Comparison of ENCODE assay signal across 8 cellular contexts in the genomic region with DNA sequence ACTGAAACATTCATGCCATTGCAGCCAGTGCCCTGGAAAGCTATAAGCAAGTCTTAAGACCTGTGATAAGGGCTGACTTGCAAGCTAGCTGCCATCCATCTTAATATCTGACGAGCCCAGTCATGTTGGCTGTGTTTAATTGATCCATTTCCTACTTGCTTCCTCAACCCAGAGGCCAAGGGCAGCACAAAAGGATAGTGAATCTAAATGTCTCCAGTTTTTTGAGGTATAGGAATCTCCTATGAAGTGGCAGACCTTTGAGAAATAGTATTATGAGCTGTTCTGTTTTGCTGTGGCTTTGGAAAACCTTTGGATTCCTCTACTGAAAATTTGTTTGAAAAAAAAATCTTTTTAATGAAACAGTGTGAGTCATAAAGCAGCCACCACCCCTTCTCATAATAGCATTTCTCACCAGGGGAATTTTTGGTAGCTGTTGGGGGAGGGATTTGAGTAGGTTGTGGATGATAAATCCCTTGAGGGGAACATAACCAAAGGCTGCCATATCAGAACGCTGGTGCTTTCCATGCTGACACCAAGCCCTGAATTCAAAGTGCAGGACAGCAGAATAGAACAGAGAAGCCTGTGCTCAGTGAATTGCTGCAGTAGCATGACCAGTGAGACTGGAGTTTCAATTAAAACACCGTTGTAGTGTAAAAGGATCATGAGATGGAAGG. TPM values are rescaled to one million over a fixed set of nuclear protein-coding genes. Genes with fewer than 3 reads are reported as not detected.
DNase-seq lines count a peak whose midpoint lies in the region; ATAC-seq and TF ChIP-seq lines count a peak whose summit lies in the region.

No MANE protein-coding gene starts in this region.

- H3K4me3 Mint-ChIP-seq in neural progenitor cell: no peak overlapping the region

- H3K9me3 ChIP-seq in gastrocnemius medialis: no peaks in the 10 kb centered on the region
- H3K9me3 ChIP-seq in neural progenitor cell (ENCODE audit: low read depth): no peaks in the 10 kb centered on the region

- H3K79me2 ChIP-seq in neural progenitor cell (ENCODE audit: low read depth): peaks cover 100% of the 10 kb centered on the region

- H3K36me3 ChIP-seq in gastrocnemius medialis: no peaks in the 10 kb centered on the region
- no peaks in the 10 kb centered on the region for H3K36me3 ChIP-seq in neural progenitor cell

- no peak for TF ChIP-seq POLR2A in gastrocnemius medialis (IDR thresholded peaks at IDR 0.05)

- no peaks in the 10 kb centered on the region for H3F3A ChIP-seq in neural progenitor cell (ENCODE audit: low read depth)

- H3K4me2 ChIP-seq in neural progenitor cell: no peak overlapping the region

- H3K4me1 Mint-ChIP-seq in neural progenitor cell: peaks cover 14% of the 10 kb centered on the region

- H3K27me3 ChIP-seq in gastrocnemius medialis (no peaks in the 10 kb centered on the region), neural progenitor cell (no peaks in the 10 kb centered on the region)

- DNase-seq in DMS 273 (lab: John Stamatoyannopoulos, UW; ENCODE audit: unreplicated experiment): peak; percentile 28
- DNase-seq in HS-27A (ENCODE audit: low read depth): peak; percentile 89
- peak; percentile 54 for DNase-seq in activated T-cell treated with anti-CD3 and anti-CD28 coated beads for 24 hours (ENCODE audit: low read depth)
- DNase-seq in fibroblast of the conjunctiva (ENCODE audit: low read depth): peak; percentile 79
- no peak for DNase-seq in gastrocnemius medialis
- no peak for DNase-seq in NCI-H524 treated with DMSO at 0.1 percent for 48 hours (lab: John Stamatoyannopoulos, UW)
- no peak for DNase-seq in neural progenitor cell (ENCODE audit: low spot score)

- H3K4me1 ChIP-seq in gastrocnemius medialis (peaks cover 49 to 56% of the 10 kb centered on the region in 2 donors), neural progenitor cell (no peaks in the 10 kb centered on the region)

- no peak overlapping the region for H3K9ac ChIP-seq in neural progenitor cell

- TF ChIP-seq CTCF in gastrocnemius medialis (IDR thresholded peaks at IDR 0.05 in 4 of 5, conservative IDR thresholded peaks at IDR 0.05 in 1 of 5): no peak
- TF ChIP-seq CTCF in neural progenitor cell (IDR thresholded peaks at IDR 0.05): no peak

- in situ Hi-C loops in gastrocnemius medialis (cut with MboI; ENCODE audit: low sequenced_read_pairs in 4 of 4): no loop called here

- peak; percentile 53 for ATAC-seq in GM21367 (IDR thresholded peaks at IDR 0.05; ENCODE audit: unreplicated experiment)
- peak; percentile 51 to 58 for ATAC-seq in gastrocnemius medialis

- peaks cover 35% of the 10 kb centered on the region for H4K20me1 ChIP-seq in neural progenitor cell (ENCODE audit: low read depth)

- peaks cover 36% of the 10 kb centered on the region for H3K36me3 Mint-ChIP-seq in neural progenitor cell

- H2AFZ ChIP-seq in neural progenitor cell (replicated peaks): no peak overlapping the region

- no peaks in the 10 kb centered on the region for H3K27me3 Mint-ChIP-seq in neural progenitor cell (ENCODE audit: insufficient read depth, low read depth)

- no peak overlapping the region for H3K4me3 ChIP-seq in gastrocnemius medialis
- H3K4me3 ChIP-seq in neural progenitor cell: no peak overlapping the region

- intact Hi-C loops in gastrocnemius medialis (cut with DNase I; ENCODE audit: low total_unique reads): loop anchor here (5.0 kb wide), 1 partner anchor 76 kb away; no protein-coding TSS in a partner anchor

- H3K9me3 Mint-ChIP-seq in neural progenitor cell: peaks cover 14% of the 10 kb centered on the region

- peak overlapping the region; percentile 64 to 79 (median 74) for H3K27ac ChIP-seq in gastrocnemius medialis
- H3K27ac ChIP-seq in neural progenitor cell: no peak overlapping the region

- H3K27ac Mint-ChIP-seq in neural progenitor cell: no peak overlapping the region

RNA-seq across cellular contexts. Expression of a gene that starts 12.9 kb away (rescaled TPM):
- 10 to 100 TPM; 21.7 to 37.1 (median 30.2) TPM for total RNA-seq in gastrocnemius medialis
- 9.3 and 26.3 TPM in 2 replicates for total RNA-seq in neural progenitor cell (ENCODE audit: low replicate concordance)

RNA-seq across cellular contexts. Expression of a gene that starts 26.8 kb away (rescaled TPM):
- 10 to 100 TPM; 12.9 to 31.3 (median 19.5) TPM for total RNA-seq in gastrocnemius medialis
- 38.4 and 64.0 TPM in 2 replicates for total RNA-seq in neural progenitor cell (ENCODE audit: low replicate concordance)

Comparison
In these comparisons a context has a peak if more than half of its experiments do, and no peak if none do; other contexts are left out.
1. DNase-seq: peak in DMS 273 (single experiment), HS-27A (single experiment), activated T-cell treated with anti-CD3 and anti-CD28 coated beads for 24 hours (single experiment) and fibroblast of the conjunctiva (single experiment); none in gastrocnemius medialis (0 of 2), NCI-H524 treated with DMSO at 0.1 percent for 48 hours (single experiment) and neural progenitor cell (single experiment).